In genomic region chr1:231124746-231125145, GRCh38 we compare ENCODE assay signal across 22 cellular contexts. TPM values are rescaled to one million over a fixed set of nuclear protein-coding genes. Genes with fewer than 3 reads are reported as not detected.
DNase-seq lines count a peak whose midpoint lies in the region; ATAC-seq and TF ChIP-seq lines count a peak whose summit lies in the region.
"Had no signal": no experiment of that assay in that cellular context is flagged by ENCODE, and none has a peak within 500 bp of the region (broad histone marks: within the 10 kb centered on the region; RNA-seq: fewer than 3 reads in every experiment).

No MANE protein-coding gene starts in this region.

- TF ChIP-seq POLR2A in heart left ventricle (IDR thresholded peaks at IDR 0.05), result no peak

- H3K9me3 ChIP-seq in heart left ventricle, result peaks cover 0 to 9% (median 0%) of the 10 kb centered on the region in 12 donors
- H3K9me3 ChIP-seq: Caco-2 had no signal

- 83 to 89% (median 87%) methylated on average over 14 of the region's 14 CpGs for WGBS in heart left ventricle, 4 donors

- no peaks in the 10 kb centered on the region for H3K4me1 ChIP-seq in heart left ventricle
- H3K4me1 ChIP-seq: Caco-2 had no signal

- TF ChIP-seq CTCF in heart left ventricle (IDR thresholded peaks at IDR 0.05), result no peak

- H3K27me3 ChIP-seq in heart left ventricle, result no peaks in the 10 kb centered on the region
- H3K27me3 ChIP-seq: SJSA1 had no signal

- peak overlapping the region; percentile 26 for H3K27ac ChIP-seq in caudate nucleus (ENCODE audit: low read depth, low read length)
- H3K27ac ChIP-seq in heart left ventricle, result no peak overlapping the region
- H3K27ac ChIP-seq: SJSA1 had no signal

- intact Hi-C loops in heart left ventricle (cut with DNase I), result no loop called here

- DNase-seq in caudate nucleus (lab: John Stamatoyannopoulos, UW) (peak in 24 of 61 donors; percentile 2 to 43 (median 16)), inferior parietal cortex (ENCODE audit: extremely low spot score) (peak; percentile 15), occipital lobe (lab: John Stamatoyannopoulos, UW) (peak; percentile 2), NOMO-1 (lab: John Stamatoyannopoulos, UW; ENCODE audit: unreplicated experiment in 2 of 2) (no peak), heart left ventricle (no peak), NCI-H1092 (lab: John Stamatoyannopoulos, UW) (no peak)
- DNase-seq: ACHN; AML-193; Caco-2; CD4-positive, CD25-positive, alpha-beta regulatory T cell; DMS153; EL; HFFc6; NCI-H1417; NCI-H1930; NCI-H2171 treated with DMSO at 0.1 percent for 48 hours; NCI-H446 treated with DMSO at 0.1 percent for 48 hours had no signal

- no peaks in the 10 kb centered on the region for H3K36me3 ChIP-seq in heart left ventricle
- H3K36me3 ChIP-seq: SJSA1 had no signal

- no peak for ATAC-seq in heart left ventricle
- no peak for ATAC-seq in GM18861 (IDR thresholded peaks at IDR 0.05; ENCODE audit: unreplicated experiment)

- H3K4me3 ChIP-seq in heart left ventricle, result no peak overlapping the region
- H3K4me3 ChIP-seq: SJSA1 had no signal

RNA-seq across cellular contexts. Expression of gene TRIM67, which starts 37.1 kb away (rescaled TPM):
- 44.9 TPM for total RNA-seq in occipital lobe
- total RNA-seq in heart left ventricle, result under 1 TPM in 3 of 9 donors, not detected in 6; 0.12 to 0.16 (median 0.13) TPM
- not detected for polyA plus RNA-seq in heart left ventricle
- total RNA-seq: CD4-positive, CD25-positive, alpha-beta regulatory T cell; H4; HFFc6; HT1080 had no signal
- polyA plus RNA-seq: CD4-positive, CD25-positive, alpha-beta regulatory T cell; IgD-negative memory B cell had no signal

Comparison
In these comparisons a context has a peak if more than half of its experiments do, and no peak if none do; other contexts are left out.
1. DNase-seq: peak in inferior parietal cortex (single experiment) and occipital lobe (single experiment); none in NOMO-1 (0 of 2), heart left ventricle (0 of 5) and NCI-H1092 (single experiment).
2. RNA of gene TRIM67, which starts 37.1 kb away (total RNA-seq): 44.9 TPM in occipital lobe (single experiment); 0.12 to 0.16 TPM in heart left ventricle; every median in the first group is over 10 times any median in the second.